Comparison of ENCODE assay signal across 1 cellular context in the genomic region with DNA sequence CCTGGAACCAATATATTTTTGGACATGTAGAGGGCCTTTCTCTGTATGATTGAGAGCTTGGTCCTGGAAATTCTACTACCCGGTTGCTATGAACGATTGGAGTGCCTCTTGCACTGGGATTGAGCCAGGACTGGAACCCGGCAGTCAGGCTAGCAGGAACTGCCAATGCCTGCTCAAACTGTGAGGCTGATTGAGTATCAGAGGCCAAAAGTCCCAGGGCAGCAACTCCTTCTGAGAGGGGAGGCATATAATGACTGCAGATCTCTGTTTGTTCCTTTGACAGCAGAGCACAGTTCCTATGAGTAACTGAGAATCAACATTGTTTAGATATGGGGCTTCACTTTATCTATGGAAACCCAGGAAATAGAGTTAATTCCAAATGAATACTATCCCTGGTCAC.
TF ChIP-seq lines count a peak whose summit lies in the region.

No MANE protein-coding gene starts in this region.

TF ChIP-seq in SK-N-SH, 30 proteins besides CTCF, POLR2A, EP300 and RAD21 (continued from another document):
- TF ChIP-seq REST (IDR thresholded peaks at IDR 0.05; ENCODE audit: low read depth, low read length) (no peak), ELF1 (IDR thresholded peaks at IDR 0.05) (no peak), RFX5 (IDR thresholded peaks at IDR 0.05; ENCODE audit: low read length) (no peak), TCF12 (IDR thresholded peaks at IDR 0.05) (no peak), EZH2phosphoT487 (IDR thresholded peaks at IDR 0.05; ENCODE audit: borderline replicate concordance, low read depth) (no peak), JUND (IDR thresholded peaks at IDR 0.05) (no peak), MXI1 (IDR thresholded peaks at IDR 0.05; ENCODE audit: low read depth, low read length) (no peak), SMC3 (IDR thresholded peaks at IDR 0.05; ENCODE audit: low read depth, low read length) (no peak), MEF2A (IDR thresholded peaks at IDR 0.05; ENCODE audit: borderline replicate concordance, low read depth) (no peak), RCOR1 (IDR thresholded peaks at IDR 0.05; ENCODE audit: low read length) (no peak), POLR2AphosphoS5 (IDR thresholded peaks at IDR 0.05; ENCODE audit: low read depth, low read length) (no peak), MAX (IDR thresholded peaks at IDR 0.05; ENCODE audit: low read depth) (no peak), NRF1 (IDR thresholded peaks at IDR 0.05; ENCODE audit: low read depth, low read length) (no peak)
- TF ChIP-seq, protein P1, sequence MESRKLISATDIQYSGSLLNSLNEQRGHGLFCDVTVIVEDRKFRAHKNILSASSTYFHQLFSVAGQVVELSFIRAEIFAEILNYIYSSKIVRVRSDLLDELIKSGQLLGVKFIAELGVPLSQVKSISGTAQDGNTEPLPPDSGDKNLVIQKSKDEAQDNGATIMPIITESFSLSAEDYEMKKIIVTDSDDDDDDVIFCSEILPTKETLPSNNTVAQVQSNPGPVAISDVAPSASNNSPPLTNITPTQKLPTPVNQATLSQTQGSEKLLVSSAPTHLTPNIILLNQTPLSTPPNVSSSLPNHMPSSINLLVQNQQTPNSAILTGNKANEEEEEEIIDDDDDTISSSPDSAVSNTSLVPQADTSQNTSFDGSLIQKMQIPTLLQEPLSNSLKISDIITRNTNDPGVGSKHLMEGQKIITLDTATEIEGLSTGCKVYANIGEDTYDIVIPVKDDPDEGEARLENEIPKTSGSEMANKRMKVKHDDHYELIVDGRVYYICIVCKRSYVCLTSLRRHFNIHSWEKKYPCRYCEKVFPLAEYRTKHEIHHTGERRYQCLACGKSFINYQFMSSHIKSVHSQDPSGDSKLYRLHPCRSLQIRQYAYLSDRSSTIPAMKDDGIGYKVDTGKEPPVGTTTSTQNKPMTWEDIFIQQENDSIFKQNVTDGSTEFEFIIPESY (IDR thresholded peaks at IDR 0.05; ENCODE audit: borderline replicate concordance, low read depth), result no peak
- TF ChIP-seq, protein P2, sequence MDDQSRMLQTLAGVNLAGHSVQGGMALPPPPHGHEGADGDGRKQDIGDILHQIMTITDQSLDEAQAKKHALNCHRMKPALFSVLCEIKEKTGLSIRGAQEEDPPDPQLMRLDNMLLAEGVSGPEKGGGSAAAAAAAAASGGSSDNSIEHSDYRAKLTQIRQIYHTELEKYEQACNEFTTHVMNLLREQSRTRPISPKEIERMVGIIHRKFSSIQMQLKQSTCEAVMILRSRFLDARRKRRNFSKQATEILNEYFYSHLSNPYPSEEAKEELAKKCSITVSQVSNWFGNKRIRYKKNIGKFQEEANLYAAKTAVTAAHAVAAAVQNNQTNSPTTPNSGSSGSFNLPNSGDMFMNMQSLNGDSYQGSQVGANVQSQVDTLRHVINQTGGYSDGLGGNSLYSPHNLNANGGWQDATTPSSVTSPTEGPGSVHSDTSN (IDR thresholded peaks at IDR 0.05), result no peak
